In genomic region chr18:67265464-67266245, GRCh38 we compare ENCODE assay signal across 10 cellular contexts.
DNase-seq lines count a peak whose midpoint lies in the region; ATAC-seq and TF ChIP-seq lines count a peak whose summit lies in the region.
"Had no signal": no experiment of that assay in that cellular context is flagged by ENCODE, and none has a peak within 500 bp of the region (broad histone marks: within the 10 kb centered on the region; RNA-seq: fewer than 3 reads in every experiment).

No MANE protein-coding gene starts in this region.

- DNase-seq in AG09319 (ENCODE audit: extremely low read depth, low read depth) (peak; percentile 27), HCEC 1CT (peak; percentile 90), iris pigment epithelial cell (ENCODE audit: low read depth) (peak; percentile 87), NCI-H1105 (lab: John Stamatoyannopoulos, UW) (no peak), NK-92 (lab: John Stamatoyannopoulos, UW; ENCODE audit: unreplicated experiment) (no peak)
- no peak for DNase-seq in activated naive CD8-positive, alpha-beta T cell treated with anti-CD3 and anti-CD28 coated beads, Interleukin-2, amount 50 U/mL, for 24 hours
- DNase-seq: activated gamma-delta T cell, NCI-H1436 had no signal

- no peaks in the 10 kb centered on the region for H3K27me3 Mint-ChIP-seq in activated naive CD8-positive, alpha-beta T cell treated with anti-CD3 and anti-CD28 coated beads, Interleukin-2, amount 50 U/mL, for 24 hours

- H3K4me3 Mint-ChIP-seq in activated naive CD8-positive, alpha-beta T cell treated with anti-CD3 and anti-CD28 coated beads, Interleukin-2, amount 50 U/mL, for 24 hours = no peak overlapping the region

- no peak overlapping the region for H3K27ac Mint-ChIP-seq in activated naive CD8-positive, alpha-beta T cell treated with anti-CD3 and anti-CD28 coated beads, Interleukin-2, amount 50 U/mL, for 24 hours

- peaks cover 52% of the 10 kb centered on the region for H3K4me1 Mint-ChIP-seq in activated naive CD8-positive, alpha-beta T cell treated with anti-CD3 and anti-CD28 coated beads, Interleukin-2, amount 50 U/mL, for 24 hours

- no peaks in the 10 kb centered on the region for H3K36me3 Mint-ChIP-seq in activated naive CD8-positive, alpha-beta T cell treated with anti-CD3 and anti-CD28 coated beads, Interleukin-2, amount 50 U/mL, for 24 hours (ENCODE audit: low read depth)

- peak; percentile 65 for ATAC-seq in activated naive CD8-positive, alpha-beta T cell treated with anti-CD3 and anti-CD28 coated beads, Interleukin-2, amount 50 U/mL, for 24 hours
- ATAC-seq in HG02571 (IDR thresholded peaks at IDR 0.05; ENCODE audit: unreplicated experiment) (no peak), GM19324 (IDR thresholded peaks at IDR 0.05; ENCODE audit: low FRiP score, unreplicated experiment) (no peak)

- H3K9me3 Mint-ChIP-seq in activated naive CD8-positive, alpha-beta T cell treated with anti-CD3 and anti-CD28 coated beads, Interleukin-2, amount 50 U/mL, for 24 hours = no peaks in the 10 kb centered on the region

- TF ChIP-seq CTCF in AG09319 (IDR thresholded peaks at IDR 0.05; ENCODE audit: low read depth, low read length) = no peak

Comparison
In these comparisons a context has a peak if more than half of its experiments do, and no peak if none do; other contexts are left out.
1. DNase-seq: peak in AG09319 (single experiment), HCEC 1CT (single experiment) and iris pigment epithelial cell (single experiment); none in activated naive CD8-positive, alpha-beta T cell treated with anti-CD3 and anti-CD28 coated beads, Interleukin-2, amount 50 U/mL, for 24 hours (single experiment), NCI-H1105 (single experiment) and NK-92 (single experiment).